Comparison of ENCODE assay signal across 33 cellular contexts in genomic region chr1:218501073-218501612, GRCh38.
DNase-seq lines count a peak whose midpoint lies in the region; ATAC-seq and TF ChIP-seq lines count a peak whose summit lies in the region.
"Had no signal": no experiment of that assay in that cellular context is flagged by ENCODE, and none has a peak within 500 bp of the region (broad histone marks: within the 10 kb centered on the region; RNA-seq: fewer than 3 reads in every experiment).

No MANE protein-coding gene starts in this region.

- H3K4me3 Mint-ChIP-seq in HFFc6 = no peak overlapping the region
- no peak overlapping the region for H3K4me3 Mint-ChIP-seq in CD4-positive, alpha-beta memory T cell
- H3K4me3 Mint-ChIP-seq: activated naive CD8-positive, alpha-beta T cell treated with anti-CD3 and anti-CD28 coated beads, Interleukin-2, amount 10 ng/mL, durations not matched to agents 7 days and 5 days; naive thymus-derived CD8-positive, alpha-beta T cell; stimulated activated naive CD8-positive, alpha-beta T cell treated with anti-CD3 and anti-CD28 coated beads, Interleukin-15, Interleukin-2, amounts not matched to agents 100 ng/mL and 50 ng/mL, for 24 hours had no signal

- H3K9me3 Mint-ChIP-seq in HFFc6 = no peaks in the 10 kb centered on the region
- peaks cover 0 to 9% of the 10 kb centered on the region in 2 donors for H3K9me3 Mint-ChIP-seq in activated naive CD4-positive, alpha-beta T cell treated with anti-CD3 and anti-CD28 coated beads, Interleukin-2, amount 50 U/mL, for 72 hours
- H3K9me3 Mint-ChIP-seq in CD4-positive, alpha-beta memory T cell = peaks cover 0 to 7% (median under 1%) of the 10 kb centered on the region in 8 donors
- H3K9me3 Mint-ChIP-seq: activated naive CD8-positive, alpha-beta T cell treated with anti-CD3 and anti-CD28 coated beads, Interleukin-2, amount 10 ng/mL, durations not matched to agents 7 days and 5 days; IgD-negative memory B cell had no signal

- WGBS in spleen, 5 donors = 84 to 93% (median 88%) methylated on average over 7 of the region's 7 CpGs

- H3K27me3 ChIP-seq in OCI-LY3 (ENCODE audit: low read depth, low read length) = no peaks in the 10 kb centered on the region
- no peaks in the 10 kb centered on the region for H3K27me3 ChIP-seq in skeletal muscle satellite cell (ENCODE audit: control insufficient read depth, insufficient read depth, low read length)
- no peaks in the 10 kb centered on the region for H3K27me3 ChIP-seq in spleen (replicated peaks in 1 of 7)
- H3K27me3 ChIP-seq in CD4-positive, alpha-beta memory T cell (ENCODE audit: insufficient read depth, low read length) = no peaks in the 10 kb centered on the region
- H3K27me3 ChIP-seq: ascending aorta, BLaER1, cardiac muscle cell, SJSA1 had no signal

- peak overlapping the region; percentile 65 for H3K27ac ChIP-seq in OCI-LY3 (ENCODE audit: low read length)
- H3K27ac ChIP-seq in spleen = no peak overlapping the region
- no peak overlapping the region for H3K27ac ChIP-seq in CD4-positive, alpha-beta memory T cell (ENCODE audit: low read depth, low read length)
- H3K27ac ChIP-seq: ascending aorta, BLaER1, cardiac muscle cell, skin epidermis, VCaP had no signal

- no peaks in the 10 kb centered on the region for H3K36me3 Mint-ChIP-seq in HFFc6 (ENCODE audit: low read depth)
- no peaks in the 10 kb centered on the region for H3K36me3 Mint-ChIP-seq in activated naive CD4-positive, alpha-beta T cell treated with anti-CD3 and anti-CD28 coated beads, Interleukin-2, amount 50 U/mL, for 72 hours
- no peaks in the 10 kb centered on the region for H3K36me3 Mint-ChIP-seq in CD4-positive, alpha-beta memory T cell
- H3K36me3 Mint-ChIP-seq: activated naive CD8-positive, alpha-beta T cell treated with anti-CD3 and anti-CD28 coated beads, Interleukin-2, amount 10 ng/mL, durations not matched to agents 7 days and 5 days; IgD-negative memory B cell; naive thymus-derived CD8-positive, alpha-beta T cell had no signal

- peak overlapping the region; percentile 38; the same call in 1 of the 2 replicates for H3K4me3 ChIP-seq in OCI-LY3 (ENCODE audit: low read length)
- H3K4me3 ChIP-seq in skeletal muscle satellite cell (ENCODE audit: low read length) = no peak overlapping the region
- H3K4me3 ChIP-seq in spleen = no peak overlapping the region
- H3K4me3 ChIP-seq in CD4-positive, alpha-beta memory T cell (ENCODE audit: low read length in 2 of 2) = no peak overlapping the region
- H3K4me3 ChIP-seq: ascending aorta, BLaER1, cardiac muscle cell, HAP-1, SJSA1, skin epidermis had no signal

- POLR2A ChIA-PET in CD4-positive, alpha-beta memory T cell (lab: Charles Lee; ENCODE audit: partially characterized antibody) = no interaction called here

- H3K27ac Mint-ChIP-seq in HFFc6 = peak overlapping the region; percentile 24; the same call in 1 of the 2 replicates
- H3K27ac Mint-ChIP-seq in activated naive CD4-positive, alpha-beta T cell treated with anti-CD3 and anti-CD28 coated beads, Interleukin-2, amount 50 U/mL, for 72 hours = no peak overlapping the region
- H3K27ac Mint-ChIP-seq in CD4-positive, alpha-beta memory T cell = no peak overlapping the region
- H3K27ac Mint-ChIP-seq: activated naive CD8-positive, alpha-beta T cell treated with anti-CD3 and anti-CD28 coated beads, Interleukin-2, amount 10 ng/mL, durations not matched to agents 7 days and 5 days; naive thymus-derived CD8-positive, alpha-beta T cell; stimulated activated naive CD8-positive, alpha-beta T cell treated with anti-CD3 and anti-CD28 coated beads, Interleukin-15, Interleukin-2, amounts not matched to agents 100 ng/mL and 50 ng/mL, for 24 hours had no signal

- H3K9me3 ChIP-seq in OCI-LY3 (ENCODE audit: insufficient read depth, low read length) (peaks cover 4% of the 10 kb centered on the region; the same call in 1 of the 2 replicates), skeletal muscle satellite cell (replicated peaks; ENCODE audit: low read length) (no peaks in the 10 kb centered on the region), spleen (peaks cover 0 to under 1% (median 0%) of the 10 kb centered on the region in 8 donors)
- no peaks in the 10 kb centered on the region for H3K9me3 ChIP-seq in CD4-positive, alpha-beta memory T cell (ENCODE audit: control insufficient read depth in 1 of 2, low read length in 2 of 2)
- H3K9me3 ChIP-seq: ascending aorta, HAP-1 had no signal

- peak overlapping the region; percentile 74 for H3K4me2 ChIP-seq in OCI-LY3 (ENCODE audit: low read length)
- no peak overlapping the region for H3K4me2 ChIP-seq in skeletal muscle satellite cell (ENCODE audit: low read length)
- H3K4me2 ChIP-seq: BLaER1 had no signal

- peaks cover 47% of the 10 kb centered on the region for H3K4me1 Mint-ChIP-seq in HFFc6 (ENCODE audit: low read depth)
- H3K4me1 Mint-ChIP-seq in CD4-positive, alpha-beta memory T cell = peaks cover 0 to 2% (median 0%) of the 10 kb centered on the region in 4 donors
- H3K4me1 Mint-ChIP-seq: activated naive CD8-positive, alpha-beta T cell treated with anti-CD3 and anti-CD28 coated beads, Interleukin-2, amount 10 ng/mL, durations not matched to agents 7 days and 5 days had no signal

- H3K9ac ChIP-seq in OCI-LY3 (ENCODE audit: low read length) (peak overlapping the region; percentile 51; the same call in 1 of the 2 replicates), skeletal muscle satellite cell (ENCODE audit: low read depth, low read length) (peak overlapping the region; percentile 7)
- H3K9ac ChIP-seq: BLaER1 had no signal

- no peak for TF ChIP-seq POLR2A in spleen (IDR thresholded peaks at IDR 0.05)

- intact Hi-C loops in spleen (cut with DNase I; ENCODE audit: low total_unique reads) = no loop called here
- intact Hi-C loops in CD4-positive, alpha-beta memory T cell (cut with micrococcal nuclease) = no loop called here

- CTCF ChIA-PET in CD4-positive, alpha-beta memory T cell (lab: Charles Lee; ENCODE audit: partially characterized antibody) = no interaction called here

- H3K36me3 ChIP-seq in OCI-LY3 (replicated peaks; ENCODE audit: low read depth, low read length) (no peaks in the 10 kb centered on the region), skeletal muscle satellite cell (ENCODE audit: insufficient read depth, low read length) (no peaks in the 10 kb centered on the region), spleen (no peaks in the 10 kb centered on the region)
- H3K36me3 ChIP-seq in CD4-positive, alpha-beta memory T cell (ENCODE audit: insufficient read depth, low read length) = no peaks in the 10 kb centered on the region
- H3K36me3 ChIP-seq: ascending aorta, BLaER1, cardiac muscle cell, HAP-1, SJSA1 had no signal

- no peak overlapping the region for H2AFZ ChIP-seq in OCI-LY3 (ENCODE audit: low read depth, low read length)

- H3K4me1 ChIP-seq in OCI-LY3 (ENCODE audit: low read length) (peaks cover 50% of the 10 kb centered on the region), skeletal muscle satellite cell (ENCODE audit: control insufficient read depth, insufficient read depth, low read length) (peaks cover 46% of the 10 kb centered on the region), spleen (peaks cover 0 to 17% (median 11%) of the 10 kb centered on the region in 6 donors)
- no peaks in the 10 kb centered on the region for H3K4me1 ChIP-seq in CD4-positive, alpha-beta memory T cell (ENCODE audit: insufficient read depth, low read length)
- H3K4me1 ChIP-seq: BLaER1, HAP-1 had no signal

- TF ChIP-seq CTCF in HFFc6 (IDR thresholded peaks at IDR 0.05) (no peak), OCI-LY3 (IDR thresholded peaks at IDR 0.05; ENCODE audit: low read depth, low read length) (no peak), spleen (IDR thresholded peaks at IDR 0.05 in 8 of 11, conservative IDR thresholded peaks at IDR 0.05 in 3 of 11) (no peak)

- no peaks in the 10 kb centered on the region for H3K79me2 ChIP-seq in OCI-LY3 (ENCODE audit: low read length)

- no peaks in the 10 kb centered on the region for H4K20me1 ChIP-seq in OCI-LY3 (ENCODE audit: insufficient read depth, low read length)
- H4K20me1 ChIP-seq: BLaER1 had no signal

- ATAC-seq in HG03159 (IDR thresholded peaks at IDR 0.05; ENCODE audit: unreplicated experiment) = no peak
- no peak for ATAC-seq in activated naive CD4-positive, alpha-beta T cell treated with anti-CD3 and anti-CD28 coated beads, Interleukin-2, amount 50 U/mL, for 72 hours
- ATAC-seq: naive thymus-derived CD8-positive, alpha-beta T cell had no signal

- DNase-seq in HFFc6 = no peak
- DNase-seq in fibroblast of peridontal ligament (ENCODE audit: extremely low read depth) = peak; percentile 31
- DNase-seq in spleen = no peak
- DNase-seq in activated naive CD4-positive, alpha-beta T cell treated with anti-CD3 and anti-CD28 coated beads, Interleukin-2, amount 50 U/mL, for 72 hours (ENCODE audit: low spot score in 2 of 2) = no peak
- DNase-seq in CD4-positive, alpha-beta memory T cell = no peak
- DNase-seq: activated CD4-positive, alpha-beta T cell treated with anti-CD3 and anti-CD28 coated beads for 4 hours; activated effector memory CD4-positive, alpha-beta T cell treated with anti-CD3 and anti-CD28 coated beads, Interleukin-2, amount 50 U/mL, for 16 hours; activated naive CD8-positive, alpha-beta T cell treated with anti-CD3 and anti-CD28 coated beads, Interleukin-2, amount 10 ng/mL, durations not matched to agents 7 days and 5 days; COR-L47; cortex of kidney; erythroblast; head of caudate nucleus; kidney; naive thymus-derived CD8-positive, alpha-beta T cell; NCI-H1436 treated with DMSO at 0.1 percent for 48 hours; NCI-H2081 treated with DMSO at 0.1 percent for 48 hours; NCI-H82; occipital lobe; RPMI8226; stimulated activated CD4-positive, alpha-beta T cell treated with anti-CD3 and anti-CD28 coated beads, Interleukin-1b, Interleukin-23, amount 100 ng/mL, for 48 hours; T1000 had no signal

- H3K27me3 Mint-ChIP-seq in HFFc6 (ENCODE audit: insufficient read depth) = no peaks in the 10 kb centered on the region
- H3K27me3 Mint-ChIP-seq in CD4-positive, alpha-beta memory T cell = peaks cover 0 to 5% of the 10 kb centered on the region in 2 donors
- H3K27me3 Mint-ChIP-seq: IgD-negative memory B cell had no signal
